Comparison of ENCODE assay signal across 15 cellular contexts in the genomic region with DNA sequence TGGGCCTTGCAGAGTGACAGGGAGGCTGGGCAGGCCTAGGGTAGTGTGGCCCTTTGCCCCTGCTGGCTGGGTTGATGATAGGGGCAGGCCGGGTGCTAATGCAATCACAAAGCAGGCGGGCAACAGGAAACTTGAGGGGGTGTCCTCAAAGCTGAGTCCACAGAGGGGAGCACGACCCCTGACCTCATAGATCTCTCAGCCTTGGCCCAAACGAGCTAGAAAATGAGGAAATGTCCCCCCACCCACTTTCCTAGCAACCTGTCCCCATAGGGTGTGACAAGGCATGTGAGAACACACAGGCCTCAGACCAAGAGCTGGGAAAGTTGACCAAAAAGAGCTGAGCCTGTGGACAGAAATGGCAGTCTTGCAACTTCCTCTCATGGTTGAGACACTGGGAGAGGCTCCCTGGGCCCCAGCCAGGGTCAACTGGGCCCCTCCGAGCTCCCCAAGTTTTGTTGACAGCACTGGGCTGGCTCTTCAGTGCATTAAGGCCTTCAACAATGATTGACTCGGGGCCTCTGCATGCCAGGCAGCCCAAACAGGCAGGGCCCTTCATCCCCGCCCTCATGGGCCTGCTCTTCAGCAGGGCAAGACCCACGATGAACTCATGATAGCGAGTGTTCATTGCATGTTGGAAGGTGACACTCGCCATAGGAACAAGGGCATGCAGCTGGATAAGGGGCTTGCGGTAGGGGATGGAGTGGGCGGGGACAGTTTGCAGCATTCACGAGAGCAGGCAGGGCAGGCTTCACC. TPM values are rescaled to one million over a fixed set of nuclear protein-coding genes. Genes with fewer than 3 reads are reported as not detected.
A peak's percentile ranks its signal among the peaks of the same experiment; 100 is the strongest.
DNase-seq lines count a peak whose midpoint lies in the region; ATAC-seq, FAIRE-seq and TF ChIP-seq lines count a peak whose summit lies in the region.
"Had no signal": no experiment of that assay in that cellular context is flagged by ENCODE, and none has a peak within 500 bp of the region (broad histone marks: within the 10 kb centered on the region; RNA-seq: fewer than 3 reads in every experiment).

No MANE protein-coding gene starts in this region.

- H3K9me3 Mint-ChIP-seq in immature natural killer cell = peaks cover 0 to 1% (median 0%) of the 10 kb centered on the region in 6 donors
- H3K9me3 Mint-ChIP-seq in stimulated activated naive B cell treated with anti-CD40 and anti-IgM and Interleukin-4, amounts not matched to agents 10 μg/mL and 1 μg/mL and 100 μg/mL, for 72 hours = no peaks in the 10 kb centered on the region
- H3K9me3 Mint-ChIP-seq: CD4-positive, alpha-beta T cell had no signal

- H3K4me1 Mint-ChIP-seq in immature natural killer cell = peaks cover 49 to 51% of the 10 kb centered on the region in 2 donors
- peaks cover 31 to 50% of the 10 kb centered on the region in 2 donors for H3K4me1 Mint-ChIP-seq in stimulated activated naive B cell treated with anti-CD40 and anti-IgM and Interleukin-4, amounts not matched to agents 10 μg/mL and 1 μg/mL and 100 μg/mL, for 72 hours

- no peak for DNase-seq in HTR-8/SVneo (ENCODE audit: insufficient read length, low spot score)
- DNase-seq in SIG-M5 treated with dmso at 0.1 percent for 504 hours (lab: John Stamatoyannopoulos, UW; ENCODE audit: unreplicated experiment) = peak; percentile 82
- no peak for DNase-seq in immature natural killer cell
- no peak for DNase-seq in stimulated activated naive B cell treated with anti-CD40 and anti-IgM and Interleukin-4, amounts not matched to agents 10 μg/mL and 1 μg/mL and 100 μg/mL, for 72 hours
- DNase-seq in stimulated activated CD4-positive, alpha-beta T cell treated with anti-CD3 and anti-CD28 coated beads, Interleukin-4, amount 100 ng/mL, for 24 hours = no peak
- no peak for DNase-seq in NAMALWA (ENCODE audit: low spot score)
- no peak for DNase-seq in HEK293T (ENCODE audit: extremely low spot score)
- DNase-seq: activated gamma-delta T cell treated with Interleukin-2 at 50 U/mL for 16 hours; CD4-positive, alpha-beta T cell; NCI-H1417; NK-92 treated with Interleukin-12 subunit alpha and Interleukin-12 subunit beta, amount 100 ng/mL, for 24 hours; psoas muscle; SK-N-SH had no signal

- H3K36me3 Mint-ChIP-seq in immature natural killer cell = no peaks in the 10 kb centered on the region
- no peaks in the 10 kb centered on the region for H3K36me3 Mint-ChIP-seq in stimulated activated naive B cell treated with anti-CD40 and anti-IgM and Interleukin-4, amounts not matched to agents 10 μg/mL and 1 μg/mL and 100 μg/mL, for 72 hours

- H3K4me3 Mint-ChIP-seq in immature natural killer cell = peak overlapping the region; percentile 42 to 82 (median 77)
- H3K4me3 Mint-ChIP-seq in stimulated activated naive B cell treated with anti-CD40 and anti-IgM and Interleukin-4, amounts not matched to agents 10 μg/mL and 1 μg/mL and 100 μg/mL, for 72 hours = no peak overlapping the region
- H3K4me3 Mint-ChIP-seq: CD4-positive, alpha-beta T cell had no signal

- peak; percentile 49 for FAIRE-seq in HTR-8/SVneo (lab: Jason Lieb, UNC)
- FAIRE-seq: GM12878 had no signal

- POLR2A ChIA-PET in HEK293T (lab: Yijun Ruan, JAX) = interaction anchor here (1.2 kb wide), 1 partner anchor 12 kb away, joined by 6 read pairs; no protein-coding TSS in a partner anchor

- H3K27ac Mint-ChIP-seq in immature natural killer cell = peak overlapping the region in 1 of 6 donors; percentile 36
- H3K27ac Mint-ChIP-seq in stimulated activated naive B cell treated with anti-CD40 and anti-IgM and Interleukin-4, amounts not matched to agents 10 μg/mL and 1 μg/mL and 100 μg/mL, for 72 hours = peak overlapping the region; percentile 51
- H3K27ac Mint-ChIP-seq: CD4-positive, alpha-beta T cell had no signal

- CTCF ChIA-PET in HEK293T (lab: Yijun Ruan, JAX) = interaction anchor here (0.9 kb wide), 1 partner anchor 14 kb away, joined by 3 read pairs; no protein-coding TSS in a partner anchor

- ATAC-seq in stimulated activated naive B cell treated with anti-CD40 and anti-IgM and Interleukin-4, amounts not matched to agents 10 μg/mL and 1 μg/mL and 100 μg/mL, for 72 hours (replicated peaks) = peak; percentile 26 to 32
- ATAC-seq: body of pancreas, GM12878 had no signal

- peaks cover 3 to 9% (median 6%) of the 10 kb centered on the region in 3 donors for H3K27me3 Mint-ChIP-seq in immature natural killer cell (ENCODE audit: low read depth in 3 of 3)
- H3K27me3 Mint-ChIP-seq in stimulated activated naive B cell treated with anti-CD40 and anti-IgM and Interleukin-4, amounts not matched to agents 10 μg/mL and 1 μg/mL and 100 μg/mL, for 72 hours = no peaks in the 10 kb centered on the region
- H3K27me3 Mint-ChIP-seq: CD4-positive, alpha-beta T cell had no signal

TF ChIP-seq in HEK293T, 16 proteins besides CTCF, POLR2A, EP300 and RAD21:
- no peak for TF ChIP-seq TARDBP (IDR thresholded peaks at IDR 0.05)
- TF ChIP-seq FOXA1 (IDR thresholded peaks at IDR 0.05) = no peak
- no peak for TF ChIP-seq ARNT (IDR thresholded peaks at IDR 0.05)
- no peak for TF ChIP-seq HDGF (IDR thresholded peaks at IDR 0.05; ENCODE audit: borderline replicate concordance)
- TF ChIP-seq LEF1 (IDR thresholded peaks at IDR 0.05; ENCODE audit: borderline replicate concordance) = no peak
- no peak for TF ChIP-seq SUZ12 (IDR thresholded peaks at IDR 0.05)
- TF ChIP-seq ZNF384 (IDR thresholded peaks at IDR 0.05) = no peak
- TF ChIP-seq CTBP1 (IDR thresholded peaks at IDR 0.05; ENCODE audit: borderline replicate concordance) = no peak
- no peak for TF ChIP-seq ELF4 (IDR thresholded peaks at IDR 0.05)
- no peak for TF ChIP-seq NFRKB (IDR thresholded peaks at IDR 0.05)
- TF ChIP-seq L3MBTL2 (conservative IDR thresholded peaks at IDR 0.05) = no peak
- no peak for TF ChIP-seq SP1 (IDR thresholded peaks at IDR 0.05)
- TF ChIP-seq BHLHE40 (IDR thresholded peaks at IDR 0.05; ENCODE audit: borderline replicate concordance) = no peak
- TF ChIP-seq, protein P1, sequence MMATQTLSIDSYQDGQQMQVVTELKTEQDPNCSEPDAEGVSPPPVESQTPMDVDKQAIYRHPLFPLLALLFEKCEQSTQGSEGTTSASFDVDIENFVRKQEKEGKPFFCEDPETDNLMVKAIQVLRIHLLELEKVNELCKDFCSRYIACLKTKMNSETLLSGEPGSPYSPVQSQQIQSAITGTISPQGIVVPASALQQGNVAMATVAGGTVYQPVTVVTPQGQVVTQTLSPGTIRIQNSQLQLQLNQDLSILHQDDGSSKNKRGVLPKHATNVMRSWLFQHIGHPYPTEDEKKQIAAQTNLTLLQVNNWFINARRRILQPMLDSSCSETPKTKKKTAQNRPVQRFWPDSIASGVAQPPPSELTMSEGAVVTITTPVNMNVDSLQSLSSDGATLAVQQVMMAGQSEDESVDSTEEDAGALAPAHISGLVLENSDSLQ (IDR thresholded peaks at IDR 0.05) = no peak
- TF ChIP-seq FOXM1 (IDR thresholded peaks at IDR 0.05; ENCODE audit: borderline replicate concordance) = no peak
- TF ChIP-seq FOXK2 (IDR thresholded peaks at IDR 0.05) = no peak
TF ChIP-seq in HEK293T: peak in this region for 0.

RNA-seq across cellular contexts. Expression of gene SPI1, which starts 9.8 kb away (rescaled TPM):
- polyA plus RNA-seq in immature natural killer cell = 1 to 10 TPM in 2 of 3 donors, under 1 TPM in 1; 0.95 to 3.6 (median 2.3) TPM
- polyA plus RNA-seq: SK-N-SH had no signal

RNA-seq across cellular contexts. Expression of gene SLC39A13, which starts 20.3 kb away (rescaled TPM):
- 10 to 100 TPM; 22.1 to 33.2 (median 27.7) TPM for polyA plus RNA-seq in immature natural killer cell

RNA-seq across cellular contexts. Expression of gene MYBPC3, which starts 35.6 kb away (rescaled TPM):
- not detected for polyA plus RNA-seq in immature natural killer cell
- polyA plus RNA-seq: SK-N-SH had no signal

RNA-seq across cellular contexts. Expression of gene PSMC3, which starts 38.1 kb away (rescaled TPM):
- polyA plus RNA-seq in immature natural killer cell = 100 to 1,000 TPM; 157 to 207 (median 184) TPM

Comparison
In these comparisons a context has a peak if more than half of its experiments do, and no peak if none do; other contexts are left out.
1. H3K4me3 Mint-ChIP-seq: peak in immature natural killer cell (5 of 5); none in stimulated activated naive B cell treated with anti-CD40 and anti-IgM and Interleukin-4, amounts not matched to agents 10 μg/mL and 1 μg/mL and 100 μg/mL, for 72 hours (0 of 2).